In genomic region chr17:13600475-13601316, GRCh38 we compare ENCODE assay signal across 1 cellular context.
TF ChIP-seq lines count a peak whose summit lies in the region.

No MANE protein-coding gene starts in this region.

TF ChIP-seq in H1, 55 proteins besides CTCF, POLR2A, EP300 and RAD21:
- TF ChIP-seq TAF1 (IDR thresholded peaks at IDR 0.05; ENCODE audit: low read depth, low read length) (0 out of 2 replicates have a peak, but pooled peaks have one; percentile 34), EZH2 (IDR thresholded peaks at IDR 0.05; ENCODE audit: low read depth, low read length, severe bottlenecking) (peak; percentile 71), CHD1 (IDR thresholded peaks at IDR 0.05; ENCODE audit: low read depth, low read length) (no peak), CHD7 (IDR thresholded peaks at IDR 0.05; ENCODE audit: insufficient replicate concordance, low read length) (no peak), MAX (IDR thresholded peaks at IDR 0.05) (peak; percentile 73; the same call in 1 of the 2 replicates), CTBP2 (IDR thresholded peaks at IDR 0.05; ENCODE audit: borderline replicate concordance, insufficient read depth, insufficient read length, low read length) (peak; percentile 41), EGR1 (IDR thresholded peaks at IDR 0.05; ENCODE audit: borderline replicate concordance, low read depth, low read length) (no peak), BCL11A (IDR thresholded peaks at IDR 0.05; ENCODE audit: low read depth in 2 of 2, low read length in 2 of 2) (no peak), TEAD4 (IDR thresholded peaks at IDR 0.05; ENCODE audit: low read depth, low read length) (no peak), BRCA1 (IDR thresholded peaks at IDR 0.05; ENCODE audit: low read depth, low read length) (no peak), SIX5 (IDR thresholded peaks at IDR 0.05; ENCODE audit: low read depth, low read length) (no peak), SRF (IDR thresholded peaks at IDR 0.05; ENCODE audit: low read depth, low read length) (no peak), NANOG (IDR thresholded peaks at IDR 0.05; ENCODE audit: insufficient read depth, low read depth, low read length, poor library complexity, severe bottlenecking) (no peak), TAF7 (optimal IDR thresholded peaks at IDR 0.05; ENCODE audit: borderline replicate concordance, low read depth, low read length) (no peak), USF2 (IDR thresholded peaks at IDR 0.05; ENCODE audit: low read length) (no peak), SIRT6 (IDR thresholded peaks at IDR 0.05; ENCODE audit: low read length) (no peak), KDM5A (IDR thresholded peaks at IDR 0.05; ENCODE audit: low read length) (no peak), KDM1A (IDR thresholded peaks at IDR 0.05; ENCODE audit: borderline replicate concordance, low read length) (no peak), HDAC6 (IDR thresholded peaks at IDR 0.05; ENCODE audit: low read depth, low read length) (no peak), RXRA (IDR thresholded peaks at IDR 0.05; ENCODE audit: insufficient read depth, low read depth, low read length) (no peak), TBP (IDR thresholded peaks at IDR 0.05; ENCODE audit: low read depth, low read length) (no peak), CBX8 (IDR thresholded peaks at IDR 0.05; ENCODE audit: borderline replicate concordance, low read depth, low read length) (no peak), RNF2 (IDR thresholded peaks at IDR 0.05; ENCODE audit: borderline replicate concordance, low read depth, low read length, missing control alignments, poor library complexity, severe bottlenecking) (peak; percentile 37), SP1 (IDR thresholded peaks at IDR 0.05; ENCODE audit: low read depth, low read length) (no peak), POLR2AphosphoS5 (IDR thresholded peaks at IDR 0.05; ENCODE audit: low read depth, low read length) (no peak), SUZ12 (IDR thresholded peaks at IDR 0.05; ENCODE audit: low read length) (peak; percentile 76), CHD2 (IDR thresholded peaks at IDR 0.05; ENCODE audit: low read length) (no peak), NRF1 (IDR thresholded peaks at IDR 0.05; ENCODE audit: low read depth, low read length) (no peak), YY1 (IDR thresholded peaks at IDR 0.05; ENCODE audit: low read depth, low read length) (no peak), HDAC2 (IDR thresholded peaks at IDR 0.05; ENCODE audit: borderline replicate concordance in 1 of 2, low read depth in 2 of 2, low read length in 2 of 2) (no peak), RFX5 (IDR thresholded peaks at IDR 0.05; ENCODE audit: borderline replicate concordance, low read depth, low read length) (no peak), SP4 (IDR thresholded peaks at IDR 0.05; ENCODE audit: low read length) (no peak), ATF3 (IDR thresholded peaks at IDR 0.05; ENCODE audit: insufficient read depth, low read depth, low read length) (no peak), PHF8 (conservative IDR thresholded peaks at IDR 0.05; ENCODE audit: low read depth, low read length) (no peak), JUN (IDR thresholded peaks at IDR 0.05; ENCODE audit: low read depth, low read length) (no peak), GABPA (IDR thresholded peaks at IDR 0.05; ENCODE audit: borderline replicate concordance, insufficient read depth, low read length) (no peak), TCF12 (IDR thresholded peaks at IDR 0.05; ENCODE audit: low read depth, low read length) (no peak), POU5F1 (IDR thresholded peaks at IDR 0.05; ENCODE audit: low read depth, low read length) (no peak), KDM4A (IDR thresholded peaks at IDR 0.05; ENCODE audit: low read depth, low read length, severe bottlenecking) (peak; percentile 67), MAFK (IDR thresholded peaks at IDR 0.05; ENCODE audit: low read depth, low read length) (no peak), BACH1 (IDR thresholded peaks at IDR 0.05; ENCODE audit: low read length) (no peak), CEBPB (IDR thresholded peaks at IDR 0.05; ENCODE audit: low read depth, low read length) (no peak), ATF2 (IDR thresholded peaks at IDR 0.05; ENCODE audit: low read length) (no peak), SAP30 (IDR thresholded peaks at IDR 0.05; ENCODE audit: insufficient read depth, insufficient replicate concordance, low read length) (no peak), GTF2F1 (IDR thresholded peaks at IDR 0.05; ENCODE audit: borderline replicate concordance, low read depth, low read length) (no peak), E2F6 (IDR thresholded peaks at IDR 0.05) (peak; percentile 33; the same call in 1 of the 2 replicates), ZNF274 (IDR thresholded peaks at IDR 0.05; ENCODE audit: borderline replicate concordance, extremely low read depth, low read length) (no peak), SIN3A (conservative IDR thresholded peaks at IDR 0.05 in 1 of 2, IDR thresholded peaks at IDR 0.05 in 1 of 2; ENCODE audit: low read depth in 1 of 2, low read length in 2 of 2) (0 out of 4 replicates have a peak, but pooled peaks of 1 of the 2 experiments have one; percentile 10), CREB1 (IDR thresholded peaks at IDR 0.05) (no peak), JUND (IDR thresholded peaks at IDR 0.05; ENCODE audit: low read length) (no peak), FOSL1 (IDR thresholded peaks at IDR 0.05; ENCODE audit: insufficient read depth, low read depth, low read length) (no peak), ASH2L (IDR thresholded peaks at IDR 0.05; ENCODE audit: low read length) (peak; percentile 39), RBBP5 (IDR thresholded peaks at IDR 0.05; ENCODE audit: borderline replicate concordance, low read depth, low read length) (no peak), CBX5 (IDR thresholded peaks at IDR 0.05; ENCODE audit: low read depth, low read length) (no peak), SP2 (IDR thresholded peaks at IDR 0.05; ENCODE audit: low read length) (no peak)
